ENCODE assay signal across 22 cellular contexts in the genomic region with DNA sequence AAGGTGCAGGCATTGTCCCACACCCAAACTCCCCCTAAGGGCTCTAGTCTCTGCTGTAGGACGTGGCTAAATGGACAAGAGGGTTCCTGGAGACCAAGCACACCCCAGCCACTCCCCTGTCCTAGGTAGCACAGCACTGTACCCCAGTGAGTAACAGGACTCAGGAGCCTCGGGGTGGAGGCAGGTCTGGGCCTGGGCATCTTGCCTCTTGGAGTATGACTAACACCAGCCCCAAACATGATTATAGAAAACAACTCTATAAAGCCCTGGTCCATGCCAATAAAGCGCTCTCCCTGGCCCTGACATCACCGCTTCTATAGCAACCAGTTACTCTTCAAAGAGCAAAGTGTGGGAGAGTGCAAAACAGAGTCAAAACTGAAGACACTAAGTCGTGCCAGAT.
"Had no signal": no experiment of that assay in that cellular context is flagged by ENCODE, and none has a peak within 500 bp of the region (broad histone marks: within the 10 kb centered on the region; RNA-seq: fewer than 3 reads in every experiment).

No MANE protein-coding gene starts in this region.

- H3K27ac ChIP-seq: colonic mucosa, gastroesophageal sphincter, hepatocyte, left ventricle myocardium inferior, ovary, right lobe of liver, testis, transverse colon had no signal

- H3K4me1 ChIP-seq: colonic mucosa, gastroesophageal sphincter, left ventricle myocardium inferior, right lobe of liver, testis, transverse colon had no signal

- H3K27me3 ChIP-seq: colonic mucosa, hepatocyte, ovary, right lobe of liver, testis, transverse colon had no signal

- H3K36me3 ChIP-seq: colonic mucosa, gastroesophageal sphincter, left ventricle myocardium inferior, ovary, right lobe of liver, transverse colon had no signal

- H3K9me3 ChIP-seq: colonic mucosa, gastroesophageal sphincter, left ventricle myocardium inferior, ovary, right lobe of liver, testis, transverse colon had no signal

- H3K4me3 ChIP-seq: colonic mucosa, gastroesophageal sphincter, hepatocyte, left ventricle myocardium inferior, ovary, right lobe of liver, testis, transverse colon had no signal

- DNase-seq: activated CD4-positive, alpha-beta T cell treated with anti-CD3 and anti-CD28 coated beads for 36 hours; activated CD4-positive, alpha-beta T cell treated with anti-CD3 and anti-CD28 coated beads, Interleukin-2, amount 50 U/mL, for 4 hours; activated CD4-positive, CD25-positive, alpha-beta regulatory T cell; activated naive CD4-positive, alpha-beta T cell; activated T-cell treated with anti-CD3 and anti-CD28 coated beads for 4 hours; activated T-cell treated with anti-CD3 and anti-CD28 coated beads, Interleukin-2, amount 50 U/mL, for 72 hours; colonic mucosa; effector CD8-positive, alpha-beta T cell; islet precursor cell; left ventricle myocardium inferior; naive B cell; nephron progenitor cell; ovary; right lobe of liver; stimulated activated CD4-positive, alpha-beta T cell treated with anti-CD3 and anti-CD28 coated beads, Interleukin-12 subunit alpha, Interleukin-12 subunit beta, amount 100 ng/mL, for 4 hours; stimulated activated CD4-positive, alpha-beta T cell treated with anti-CD3 and anti-CD28 coated beads, Interleukin-4, amount 100 ng/mL, for 1 hour; stimulated activated naive CD8-positive, alpha-beta T cell treated with anti-CD3 and anti-CD28 coated beads, Interleukin-15, Interleukin-2, amounts not matched to agents 100 U/mL and 50 U/mL, for 24 hours; testis; transverse colon had no signal

- ATAC-seq: activated CD4-positive, alpha-beta T cell treated with anti-CD3 and anti-CD28 coated beads for 36 hours; activated naive CD4-positive, alpha-beta T cell treated with anti-CD3 and anti-CD28 coated beads, Interleukin-2, amount 50 U/mL, for 72 hours; activated T-cell treated with anti-CD3 and anti-CD28 coated beads, Interleukin-2, amount 50 U/mL, for 72 hours; gastroesophageal sphincter; right lobe of liver; stimulated activated naive CD8-positive, alpha-beta T cell treated with anti-CD3 and anti-CD28 coated beads, Interleukin-15, Interleukin-2, amounts not matched to agents 100 U/mL and 50 U/mL, for 24 hours had no signal
